Comparison of ENCODE assay signal across 8 cellular contexts in genomic region chr12:56751712-56752598, GRCh38. TPM values are rescaled to one million over a fixed set of nuclear protein-coding genes. Genes with fewer than 3 reads are reported as not detected.
DNase-seq lines count a peak whose midpoint lies in the region; ATAC-seq, FAIRE-seq and TF ChIP-seq lines count a peak whose summit lies in the region.

PRIM1 (minus strand) TSS chr12:56752323; CDS start chr12:56752298, 25 bp downstream.

- H3K4me1 Mint-ChIP-seq in activated T-helper 17 cell treated with anti-CD3 and anti-CD28 coated beads, Interleukin-2, amount 50 U/mL, for 72 hours, result peaks cover 18% of the 10 kb centered on the region
- peaks cover 41% of the 10 kb centered on the region for H3K4me1 Mint-ChIP-seq in nephron progenitor cell

- no peaks in the 10 kb centered on the region for H3K27me3 Mint-ChIP-seq in activated T-helper 17 cell treated with anti-CD3 and anti-CD28 coated beads, Interleukin-2, amount 50 U/mL, for 72 hours
- H3K27me3 Mint-ChIP-seq in nephron progenitor cell (ENCODE audit: low read depth, poor library complexity), result peaks cover 7% of the 10 kb centered on the region

- peak within 1 kb of the TSS; percentile 85 for H3K27ac ChIP-seq in RWPE1

- peak within 1 kb of the TSS; percentile 98 for H3K4me3 ChIP-seq in fibroblast of the aortic adventitia (ENCODE audit: low read depth, low read length)

- peak; percentile 93 for ATAC-seq in activated T-helper 17 cell treated with anti-CD3 and anti-CD28 coated beads, Interleukin-2, amount 50 U/mL, for 72 hours (replicated peaks)
- peak; percentile 90 for ATAC-seq in stimulated activated naive CD8-positive, alpha-beta T cell treated with anti-CD3 and anti-CD28 coated beads, Interleukin-15, Interleukin-2, amounts not matched to agents 100 U/mL and 50 U/mL, for 24 hours

- peak; percentile 60; the same call in 1 of the 2 replicates for TF ChIP-seq POLR2A in H54 (IDR thresholded peaks at IDR 0.05; ENCODE audit: low read depth, low read length)

- no peak for TF ChIP-seq CTCF in RWPE1 (conservative IDR thresholded peaks at IDR 0.05; ENCODE audit: low read depth)
- peak; percentile 25 for TF ChIP-seq CTCF in fibroblast of the aortic adventitia (IDR thresholded peaks at IDR 0.05; ENCODE audit: insufficient read depth, low read length)
- TF ChIP-seq CTCF in nephron progenitor cell (IDR thresholded peaks at IDR 0.05), result no peak

- H3K4me3 Mint-ChIP-seq in activated T-helper 17 cell treated with anti-CD3 and anti-CD28 coated beads, Interleukin-2, amount 50 U/mL, for 72 hours, result peak within 1 kb of the TSS; percentile 95
- peak within 1 kb of the TSS; percentile 93 for H3K4me3 Mint-ChIP-seq in nephron progenitor cell

- DNase-seq in ELF-1 (ENCODE audit: low read depth, low spot score), result peak; percentile 94
- peak; percentile 90 for DNase-seq in H54 (ENCODE audit: insufficient read length, low spot score)
- DNase-seq in LoVo (ENCODE audit: low spot score), result peak; percentile 94
- DNase-seq in RWPE1 (ENCODE audit: low spot score), result peak; percentile 93
- peak; percentile 68 for DNase-seq in fibroblast of the aortic adventitia (ENCODE audit: low read depth)
- peak; percentile 92 for DNase-seq in nephron progenitor cell
- DNase-seq in stimulated activated naive CD8-positive, alpha-beta T cell treated with anti-CD3 and anti-CD28 coated beads, Interleukin-15, Interleukin-2, amounts not matched to agents 100 U/mL and 50 U/mL, for 24 hours, result peak; percentile 93

- CTCF ChIA-PET in RWPE1 (lab: Yijun Ruan, JAX), result interaction anchor here (0.6 to 1.3 kb wide), 3 partner anchors 253 to 425 kb away, joined by 3 to 4 read pairs (median 3); no protein-coding TSS in a partner anchor

- peak; percentile 78 for FAIRE-seq in H54 (lab: Jason Lieb, UNC)

- H3K27ac Mint-ChIP-seq in activated T-helper 17 cell treated with anti-CD3 and anti-CD28 coated beads, Interleukin-2, amount 50 U/mL, for 72 hours, result peak within 1 kb of the TSS; percentile 90
- peak within 1 kb of the TSS; percentile 98 for H3K27ac Mint-ChIP-seq in nephron progenitor cell

- H3K36me3 Mint-ChIP-seq in activated T-helper 17 cell treated with anti-CD3 and anti-CD28 coated beads, Interleukin-2, amount 50 U/mL, for 72 hours (ENCODE audit: low read depth), result peaks cover 54% of the 10 kb centered on the region
- H3K36me3 Mint-ChIP-seq in nephron progenitor cell (ENCODE audit: low read depth), result peaks cover 29% of the 10 kb centered on the region

- POLR2A ChIA-PET in RWPE1 (lab: Yijun Ruan, JAX; ENCODE audit: low non-redundant PET), result interaction anchor here (1.0 kb wide), 1 partner anchor 104 kb away, joined by 4 read pairs; no protein-coding TSS in a partner anchor

- no peaks in the 10 kb centered on the region for H3K9me3 Mint-ChIP-seq in activated T-helper 17 cell treated with anti-CD3 and anti-CD28 coated beads, Interleukin-2, amount 50 U/mL, for 72 hours
- peaks cover 3% of the 10 kb centered on the region for H3K9me3 Mint-ChIP-seq in nephron progenitor cell

RNA-seq across cellular contexts. Expression of gene PRIM1, which starts in this region (rescaled TPM):
- 10 to 100 TPM; 58.0 to 62.9 TPM for total RNA-seq in activated T-helper 17 cell treated with anti-CD3 and anti-CD28 coated beads, Interleukin-2, amount 50 U/mL, for 72 hours
- total RNA-seq in fibroblast of the aortic adventitia (ENCODE audit: low replicate concordance), result 4.3 and 38.0 TPM in 2 replicates

Comparison
In these comparisons a context has a peak if more than half of its experiments do, and no peak if none do; other contexts are left out.
1. Peak in every context shown above with its lines: DNase-seq, ATAC-seq, H3K4me3 ChIP-seq and H3K27ac ChIP-seq.